Comparison of ENCODE assay signal across 18 cellular contexts in genomic region chr9:133169687-133170086, GRCh38. TPM values are rescaled to one million over a fixed set of nuclear protein-coding genes. Genes with fewer than 3 reads are reported as not detected.
"Had no signal": no experiment of that assay in that cellular context is flagged by ENCODE, and none has a peak within 500 bp of the region (broad histone marks: within the 10 kb centered on the region; RNA-seq: fewer than 3 reads in every experiment).

No MANE protein-coding gene starts in this region.

RNA-seq across cellular contexts. Expression of gene OBP2B, which starts 39.4 kb away (rescaled TPM):
- total RNA-seq: cerebellum, colonic mucosa, dermis microvascular lymphatic vessel endothelial cell, endodermal cell, esophagus mucosa, esophagus squamous epithelium, gastrocnemius medialis, glomerular endothelial cell, kidney epithelial cell, left cardiac atrium, left lung, liver, lower lobe of right lung, lung microvascular endothelial cell, mononuclear cell, mucosa of gallbladder had no signal
- polyA plus RNA-seq: heart right ventricle, keratinocyte, liver had no signal
